ENCODE assay signal across 24 cellular contexts in genomic region chr22:42924436-42924835, GRCh38.
DNase-seq lines count a peak whose midpoint lies in the region; ATAC-seq and TF ChIP-seq lines count a peak whose summit lies in the region.
"Had no signal": no experiment of that assay in that cellular context is flagged by ENCODE, and none has a peak within 500 bp of the region (broad histone marks: within the 10 kb centered on the region; RNA-seq: fewer than 3 reads in every experiment).

No MANE protein-coding gene starts in this region.

- H3K36me3 Mint-ChIP-seq in activated B cell treated with CpG ODN at 0.5 μM for 24 hours (ENCODE audit: low read depth): peaks cover 4% of the 10 kb centered on the region
- no peaks in the 10 kb centered on the region for H3K36me3 Mint-ChIP-seq in naive B cell

- intact Hi-C loops in left ventricle myocardium inferior (cut with micrococcal nuclease): no loop called here
- intact Hi-C loops in heart right ventricle (cut with DNase I): loop anchor here in 1 of 10 donors (5.0 kb wide), 1 partner anchor 33 kb away; no protein-coding TSS in a partner anchor
- intact Hi-C loops in activated B cell treated with CpG ODN at 0.5 μM for 24 hours (cut with micrococcal nuclease): no loop called here
- intact Hi-C loops in tibial artery (cut with DNase I; ENCODE audit: low total_unique reads): no loop called here

- POLR2A ChIA-PET in activated B cell treated with CpG ODN at 0.5 μM for 24 hours (lab: Charles Lee): interaction anchor here (0.6 to 2.2 kb wide), 5 partner anchors 9 to 91 kb away, joined by 3 to 10 read pairs (median 4); partner anchors contain the start of gene PACSIN2

- TF ChIP-seq CTCF in left ventricle myocardium inferior (IDR thresholded peaks at IDR 0.05; ENCODE audit: borderline replicate concordance) (no peak), heart right ventricle (IDR thresholded peaks at IDR 0.05) (no peak), activated B cell treated with CpG ODN at 0.5 μM for 24 hours (IDR thresholded peaks at IDR 0.05) (no peak), tibial artery (IDR thresholded peaks at IDR 0.05) (no peak)

- H3K4me1 Mint-ChIP-seq in activated B cell treated with CpG ODN at 0.5 μM for 24 hours (peaks cover 71% of the 10 kb centered on the region), naive B cell (peaks cover 62 to 84% (median 79%) of the 10 kb centered on the region in 3 donors)

- no peak for DNase-seq in left ventricle myocardium inferior
- no peak for DNase-seq in heart right ventricle
- DNase-seq in activated B cell treated with CpG ODN at 0.5 μM for 24 hours: no peak
- DNase-seq in naive B cell: no peak
- no peak for DNase-seq in tibial artery
- no peak for DNase-seq in cerebellar cortex (ENCODE audit: low spot score)
- DNase-seq: activated CD4-positive, alpha-beta T cell treated with anti-CD3 and anti-CD28 coated beads, Interleukin-2, amount 10 ng/mL, durations not matched to agents 7 days and 5 days; activated CD8-positive, alpha-beta memory T cell treated with anti-CD3 and anti-CD28 coated beads, Interleukin-2, amount 50 U/mL, for 4 hours; C1 segment of cervical spinal cord; cerebellar nuclear complex; effector memory CD4-positive, alpha-beta T cell; left cardiac atrium; midbrain; MM.1S; NCI-H1694 treated with DMSO at 0.1 percent for 48 hours; NCI-H82; occipital lobe; retina; SHP77; stimulated activated CD4-positive, alpha-beta T cell treated with anti-CD3 and anti-CD28 coated beads, Interleukin-12 subunit alpha, Interleukin-12 subunit beta, amount 100 ng/mL, for 4 hours; uterus had no signal

- no peak overlapping the region for H3K4me3 ChIP-seq in left ventricle myocardium inferior
- H3K4me3 ChIP-seq in heart right ventricle: no peak overlapping the region
- H3K4me3 ChIP-seq in tibial artery: no peak overlapping the region
- H3K4me3 ChIP-seq: K562, uterus had no signal

- no peaks in the 10 kb centered on the region for H3K9me3 ChIP-seq in left ventricle myocardium inferior (replicated peaks)
- H3K9me3 ChIP-seq in heart right ventricle: no peaks in the 10 kb centered on the region
- H3K9me3 ChIP-seq in tibial artery: no peaks in the 10 kb centered on the region
- H3K9me3 ChIP-seq: uterus had no signal

- 97% methylated on average over 9 of the region's 9 CpGs for WGBS in heart right ventricle, 2 donors

- H3K27me3 Mint-ChIP-seq in activated B cell treated with CpG ODN at 0.5 μM for 24 hours (no peaks in the 10 kb centered on the region), naive B cell (no peaks in the 10 kb centered on the region)
- H3K27me3 Mint-ChIP-seq: activated CD4-positive, alpha-beta T cell treated with anti-CD3 and anti-CD28 coated beads, Interleukin-2, amount 10 ng/mL, durations not matched to agents 7 days and 5 days had no signal

- no peaks in the 10 kb centered on the region for H3K27me3 ChIP-seq in left ventricle myocardium inferior (ENCODE audit: low read depth)
- no peaks in the 10 kb centered on the region for H3K27me3 ChIP-seq in heart right ventricle
- H3K27me3 ChIP-seq in tibial artery: no peaks in the 10 kb centered on the region
- H3K27me3 ChIP-seq: uterus had no signal

- ATAC-seq in heart right ventricle (no peak), activated B cell treated with CpG ODN at 0.5 μM for 24 hours (ENCODE audit: low read depth) (no peak), naive B cell (ENCODE audit: low read depth in 2 of 2) (no peak), GM18520 (IDR thresholded peaks at IDR 0.05; ENCODE audit: unreplicated experiment) (no peak), GM21737 (IDR thresholded peaks at IDR 0.05; ENCODE audit: unreplicated experiment) (no peak)
- ATAC-seq: K562, left cardiac atrium had no signal

- no peak overlapping the region for H3K4me3 Mint-ChIP-seq in activated B cell treated with CpG ODN at 0.5 μM for 24 hours
- peak overlapping the region in 3 of 8 donors; percentile 28 to 66 (median 31) for H3K4me3 Mint-ChIP-seq in naive B cell
- H3K4me3 Mint-ChIP-seq: activated CD4-positive, alpha-beta T cell treated with anti-CD3 and anti-CD28 coated beads, Interleukin-2, amount 10 ng/mL, durations not matched to agents 7 days and 5 days had no signal

- peaks cover 97% of the 10 kb centered on the region for H3K4me1 ChIP-seq in left ventricle myocardium inferior
- peaks cover 10 to 97% (median 73%) of the 10 kb centered on the region in 9 donors for H3K4me1 ChIP-seq in heart right ventricle
- H3K4me1 ChIP-seq in tibial artery: peaks cover 0 to 100% (median 74%) of the 10 kb centered on the region in 4 donors

- H3K27ac ChIP-seq in left ventricle myocardium inferior (replicated peaks) (peak overlapping the region; percentile 9), heart right ventricle (peak overlapping the region in 1 of 10 donors; percentile 2), tibial artery (peak overlapping the region; percentile 95 to 96)

- CTCF ChIA-PET in activated B cell treated with CpG ODN at 0.5 μM for 24 hours (lab: Charles Lee): interaction anchor here (0.8 to 1.4 kb wide), 2 partner anchors 20 to 23 kb away, joined by 3 read pairs; no protein-coding TSS in a partner anchor

- H3K27ac Mint-ChIP-seq in activated B cell treated with CpG ODN at 0.5 μM for 24 hours: peak overlapping the region; percentile 50
- peak overlapping the region; percentile 59 to 96 (median 78) for H3K27ac Mint-ChIP-seq in naive B cell
- H3K27ac Mint-ChIP-seq: activated CD4-positive, alpha-beta T cell treated with anti-CD3 and anti-CD28 coated beads, Interleukin-2, amount 10 ng/mL, durations not matched to agents 7 days and 5 days had no signal

- H3K9me3 Mint-ChIP-seq in activated B cell treated with CpG ODN at 0.5 μM for 24 hours: no peaks in the 10 kb centered on the region
- H3K9me3 Mint-ChIP-seq in naive B cell: no peaks in the 10 kb centered on the region
- H3K9me3 Mint-ChIP-seq: activated CD4-positive, alpha-beta T cell treated with anti-CD3 and anti-CD28 coated beads, Interleukin-2, amount 10 ng/mL, durations not matched to agents 7 days and 5 days had no signal

- no peaks in the 10 kb centered on the region for H3K36me3 ChIP-seq in left ventricle myocardium inferior
- no peaks in the 10 kb centered on the region for H3K36me3 ChIP-seq in heart right ventricle
- H3K36me3 ChIP-seq in tibial artery: no peaks in the 10 kb centered on the region
- H3K36me3 ChIP-seq: uterus had no signal
